In genomic region chr1:10185759-10186158, GRCh38 we compare ENCODE assay signal across 27 cellular contexts.
"Had no signal": no experiment of that assay in that cellular context is flagged by ENCODE, and none has a peak within 500 bp of the region (broad histone marks: within the 10 kb centered on the region; RNA-seq: fewer than 3 reads in every experiment).

No MANE protein-coding gene starts in this region.

- H3K4me1 ChIP-seq: colonic mucosa, esophagus squamous epithelium, psoas muscle, right lobe of liver, spleen, stomach had no signal

- H3K79me2 ChIP-seq: hepatocyte had no signal

- FAIRE-seq: kidney had no signal

- DNase-seq: colonic mucosa; dermis blood vessel endothelial cell; esophagus squamous epithelium; foreskin melanocyte; head of caudate nucleus; kidney; left cardiac atrium; left ventricle myocardium superior; mesenchymal stem cell; midbrain; naive B cell; psoas muscle; retina; right lobe of liver; spleen; stimulated activated CD4-positive, alpha-beta T cell treated with anti-CD3 and anti-CD28 coated beads, Interleukin-15, amount 100 ng/mL, for 24 hours; stimulated activated CD4-positive, alpha-beta T cell treated with anti-CD3 and anti-CD28 coated beads, Interleukin-1b, Interleukin-23, amount 100 ng/mL, for 48 hours; stimulated activated CD4-positive, alpha-beta T cell treated with anti-CD3 and anti-CD28 coated beads, Interleukin-4, amount 100 ng/mL, for 4 hours; stimulated activated naive CD4-positive, alpha-beta T cell; stomach; substantia nigra; transverse colon had no signal

- H3K27me3 ChIP-seq: colonic mucosa, esophagus squamous epithelium, hepatocyte, neutrophil, right lobe of liver, spleen, stomach, transverse colon had no signal

- H3K9me3 ChIP-seq: colonic mucosa, esophagus squamous epithelium, neutrophil, psoas muscle, right lobe of liver, stomach, thoracic aorta, transverse colon had no signal

- H2AFZ ChIP-seq: hepatocyte had no signal

- H3K36me3 ChIP-seq: colonic mucosa had no signal

- H3K27me3 Mint-ChIP-seq: naive B cell had no signal

- H3K4me3 Mint-ChIP-seq: nephron had no signal

- H3K27ac ChIP-seq: colonic mucosa, esophagus squamous epithelium, hepatocyte, neutrophil, psoas muscle, right lobe of liver, spleen, stomach, thoracic aorta, transverse colon had no signal

- H3K4me2 ChIP-seq: hepatocyte had no signal

- H3K4me3 ChIP-seq: colonic mucosa, esophagus squamous epithelium, hepatocyte, lung, psoas muscle, right lobe of liver, spleen, stomach, thoracic aorta, transverse colon had no signal

- H3K27ac Mint-ChIP-seq: nephron had no signal

- ATAC-seq: left cardiac atrium, left ventricle myocardium superior, right lobe of liver had no signal
